Comparison of ENCODE assay signal across 30 cellular contexts in genomic region chr2:201171259-201171814, GRCh38. TPM values are rescaled to one million over a fixed set of nuclear protein-coding genes. Genes with fewer than 3 reads are reported as not detected.
DNase-seq lines count a peak whose midpoint lies in the region; ATAC-seq, FAIRE-seq and TF ChIP-seq lines count a peak whose summit lies in the region.
"Had no signal": no experiment of that assay in that cellular context is flagged by ENCODE, and none has a peak within 500 bp of the region (broad histone marks: within the 10 kb centered on the region; RNA-seq: fewer than 3 reads in every experiment).

No MANE protein-coding gene starts in this region.

- 81% methylated on average over 6 of the region's 6 CpGs for WGBS in HepG2 (ENCODE audit: low lambda C conversion rate)

- H3K36me3 ChIP-seq in HepG2 (replicated peaks in 1 of 2; ENCODE audit: control insufficient read depth in 1 of 2, insufficient read depth in 2 of 2, low read length in 2 of 2), result no peaks in the 10 kb centered on the region
- H3K36me3 ChIP-seq: cardiac muscle cell, pancreas had no signal

- POLR2A ChIA-PET in HepG2 (lab: Yijun Ruan, JAX), result interaction anchor here (0.7 to 1.1 kb wide), 2 partner anchors 19 to 207 kb away, joined by 3 read pairs; partner anchors contain the start of gene ORC2

- TF ChIP-seq EP300 in HepG2 (IDR thresholded peaks at IDR 0.05; ENCODE audit: low read depth in 2 of 2, low read length in 2 of 2) (no peak), HepG2 (CRISPR knock-in tag; IDR thresholded peaks at IDR 0.05; ENCODE audit: borderline replicate concordance) (no peak)

- DNase-seq in NCI-H2029 (lab: John Stamatoyannopoulos, UW) (peak; percentile 22), NCI-H2029 treated with DMSO at 0.1 percent for 48 hours (lab: John Stamatoyannopoulos, UW) (no peak), GM12892 (ENCODE audit: insufficient read length) (no peak), choroid plexus epithelial cell (ENCODE audit: low read depth) (peak; percentile 54), HepG2 (ENCODE audit: low spot score) (no peak)
- DNase-seq: activated CD4-positive, alpha-beta T cell treated with anti-CD3 and anti-CD28 coated beads, Interleukin-2, amount 50 U/mL, for 48 hours; aorta; CD4-positive, CD25-positive, alpha-beta regulatory T cell; cortex of kidney; glutamatergic neuron; islet precursor cell; KBM-7; MM.1S; NCI-H2227 treated with DMSO at 0.1 percent for 48 hours; NCI-H82; pancreas; stimulated activated CD4-positive, alpha-beta T cell treated with anti-CD3 and anti-CD28 coated beads, Interleukin-1b, Interleukin-23, amount 100 ng/mL, for 48 hours; stimulated activated CD8-positive, alpha-beta memory T cell treated with anti-CD3 and anti-CD28 coated beads, Interleukin-4, amount 100 ng/mL, for 48 hours; transverse colon had no signal

- H4K20me1 ChIP-seq in HepG2 (ENCODE audit: insufficient read depth, low read length), result no peaks in the 10 kb centered on the region

- no peaks in the 10 kb centered on the region for H3K79me2 ChIP-seq in HepG2 (ENCODE audit: insufficient read depth, low read length)

- peaks cover 11% of the 10 kb centered on the region for H3K4me1 ChIP-seq in HepG2 (ENCODE audit: insufficient read depth, low read length)

- ATAC-seq in HepG2 (peak; percentile 15; the same call in 1 of the 3 replicates), GM19467 (IDR thresholded peaks at IDR 0.05; ENCODE audit: unreplicated experiment) (no peak), GM19395 (IDR thresholded peaks at IDR 0.05; ENCODE audit: unreplicated experiment) (no peak), HG03460 (IDR thresholded peaks at IDR 0.05; ENCODE audit: unreplicated experiment) (no peak)
- ATAC-seq: activated T-helper 17 cell treated with anti-CD3 and anti-CD28 coated beads, Interleukin-2, amount 50 U/mL, for 72 hours; pancreas had no signal

- BruUV-seq in HepG2 (replicated peaks; lab: Mats Ljungman, UMichigan), result no TSS peak

- H3K27me3 ChIP-seq in HepG2 (ENCODE audit: control insufficient read depth in 1 of 2, insufficient read depth in 2 of 2, low read length in 2 of 2), result no peaks in the 10 kb centered on the region
- H3K27me3 ChIP-seq: cardiac muscle cell, pancreas, right atrium auricular region, transverse colon had no signal

- no peak overlapping the region for H2AFZ ChIP-seq in HepG2 (ENCODE audit: low read length)

- peak; percentile 36; the same call in 1 of the 2 replicates for TF ChIP-seq POLR2A in GM12892 (IDR thresholded peaks at IDR 0.05; ENCODE audit: low read depth, low read length)
- TF ChIP-seq POLR2A in HepG2 (IDR thresholded peaks at IDR 0.05; ENCODE audit: insufficient read depth in 1 of 2, low read depth in 2 of 2, low read length in 2 of 2), result no peak

- no peak overlapping the region for H3K9ac ChIP-seq in HepG2 (ENCODE audit: insufficient read depth, low read depth, low read length)

- TF ChIP-seq RAD21 in HepG2 (CRISPR knock-in tag; IDR thresholded peaks at IDR 0.05), result no peak

- H3K9me3 ChIP-seq in HepG2 (ENCODE audit: low read length), result no peaks in the 10 kb centered on the region
- H3K9me3 ChIP-seq: pancreas, transverse colon had no signal

- H3K4me2 ChIP-seq in HepG2 (ENCODE audit: low read depth, low read length), result no peak overlapping the region
- H3K4me2 ChIP-seq: smooth muscle cell had no signal

- no peak overlapping the region for H3K27ac ChIP-seq in HepG2 (ENCODE audit: extremely low read length, insufficient read depth, low read length)
- H3K27ac ChIP-seq: cardiac muscle cell, pancreas, right atrium auricular region, SK-N-MC, transverse colon had no signal

- H3K4me3 ChIP-seq in choroid plexus epithelial cell (ENCODE audit: low read depth, low read length) (no peak overlapping the region), HepG2 (replicated peaks in 1 of 3; ENCODE audit: insufficient read depth in 1 of 3, low read depth in 2 of 3, low read length in 3 of 3) (no peak overlapping the region)
- H3K4me3 ChIP-seq: cardiac muscle cell, pancreas, right atrium auricular region, SK-N-MC, smooth muscle cell, transverse colon had no signal

- intact Hi-C loops in HepG2 (cut with micrococcal nuclease; ENCODE audit: unreplicated experiment), result no loop called here

- in situ Hi-C loops in HepG2 (cut with HindIII; ENCODE audit: extremely low pct_ligation_motif_present, low pct_unique_long_range_greater_than_20kb), result no loop called here

- CTCF ChIA-PET in HepG2 (lab: Yijun Ruan, JAX; ENCODE audit: low intra/inter-chr PET ratio, low total read pairs), result no interaction called here

- TF ChIP-seq CTCF in choroid plexus epithelial cell (conservative IDR thresholded peaks at IDR 0.05; ENCODE audit: low read depth, low read length) (no peak), HepG2 (CRISPR knock-in tag; IDR thresholded peaks at IDR 0.05) (no peak)

- FAIRE-seq in GM12892 (lab: Jason Lieb, UNC) (no peak), HepG2 (lab: Jason Lieb, UNC) (no peak)
- FAIRE-seq: A204.1, endometrium, H54, pancreas had no signal

TF ChIP-seq in HepG2, 621 proteins besides CTCF, POLR2A, EP300 and RAD21:
- TF ChIP-seq POLR2G (IDR thresholded peaks at IDR 0.05; ENCODE audit: low read depth, low read length) (peak; percentile 37), MTF2 (CRISPR knock-in tag; IDR thresholded peaks at IDR 0.05; ENCODE audit: borderline replicate concordance) (no peak), ZNF329 (CRISPR knock-in tag; IDR thresholded peaks at IDR 0.05; ENCODE audit: low read depth) (no peak)

RNA-seq across cellular contexts. Expression of gene CASP10, which starts 11.6 kb away (rescaled TPM):
- 7.7 TPM for polyA plus RNA-seq in GM12892 (2012; ENCODE audit: missing spikeins)
- 22.2 and 31.1 TPM in 2 replicates for total RNA-seq in HepG2 (2016; rRNA removed; fragmentation: Illumina TruSeq; extraction: Trizol)
- 1.6 and 2.2 TPM in 2 replicates for total RNA-seq in HepG2 (2016; cell fraction: cytosol; rRNA removed; fragmentation: Illumina TruSeq; extraction: Trizol; ENCODE audit: low read depth)
- total RNA-seq in HepG2 (2016; cell fraction: insoluble cytoplasmic fraction; rRNA removed; fragmentation: Illumina TruSeq; extraction: Trizol), result 22.9 and 30.3 TPM in 2 replicates
- 6.6 and 8.3 TPM in 2 replicates for total RNA-seq in HepG2 (2016; cell fraction: membrane; rRNA removed; fragmentation: Illumina TruSeq; extraction: Trizol)
- 26.9 and 27.1 TPM in 2 replicates for total RNA-seq in HepG2 (2016; cell fraction: nucleus; rRNA removed; fragmentation: Illumina TruSeq; extraction: Trizol)
- polyA plus RNA-seq in HepG2 (2011; rRNA removed), result 23.8 and 25.1 TPM in 2 replicates
- 12.7 and 16.6 TPM in 2 replicates for polyA plus RNA-seq in HepG2 (2011; cell fraction: cytosol; rRNA removed)
- polyA plus RNA-seq in HepG2 (2011; cell fraction: nucleus; rRNA removed), result 24.5 and 34.7 TPM in 2 replicates
- polyA plus RNA-seq in HepG2 (2012), result 11.2 and 17.0 TPM in 2 replicates
- polyA plus RNA-seq in HepG2 (2016; cell fraction: cytosol; fragmentation: Illumina TruSeq; extraction: Trizol; ENCODE audit: low read depth), result 0.84 and 1.2 TPM in 2 replicates
- 14.4 and 15.3 TPM in 2 replicates for polyA plus RNA-seq in HepG2 (2016; cell fraction: insoluble cytoplasmic fraction; fragmentation: Illumina TruSeq; extraction: Trizol; ENCODE audit: low read depth)
- 1.9 and 2.2 TPM in 2 replicates for polyA plus RNA-seq in HepG2 (2016; cell fraction: membrane; fragmentation: Illumina TruSeq; extraction: Trizol; ENCODE audit: low read depth)
- 20.1 and 22.5 TPM in 2 replicates for polyA plus RNA-seq in HepG2 (2016; cell fraction: nucleus; fragmentation: Illumina TruSeq; extraction: Trizol; ENCODE audit: insufficient read depth, low read depth)
- 7.9 and 31.1 TPM in 2 replicates for polyA minus RNA-seq in HepG2 (2011; rRNA and poly(A)+ RNA removed; ENCODE audit: low replicate concordance)
- polyA minus RNA-seq in HepG2 (2011; cell fraction: cytosol; rRNA and poly(A)+ RNA removed), result 14.6 and 20.1 TPM in 2 replicates
- polyA minus RNA-seq in HepG2 (2011; cell fraction: nucleus; rRNA and poly(A)+ RNA removed), result 47.4 and 79.1 TPM in 2 replicates

RNA-seq across cellular contexts. Expression of gene CFLAR, which starts 55.4 kb away (rescaled TPM):
- polyA plus RNA-seq in GM12892 (2012; ENCODE audit: missing spikeins), result 246 TPM
- total RNA-seq in HepG2 (2016; rRNA removed; fragmentation: Illumina TruSeq; extraction: Trizol), result 92.1 and 109 TPM in 2 replicates
- 30.7 and 32.1 TPM in 2 replicates for total RNA-seq in HepG2 (2016; cell fraction: cytosol; rRNA removed; fragmentation: Illumina TruSeq; extraction: Trizol; ENCODE audit: low read depth)
- 93.7 and 102 TPM in 2 replicates for total RNA-seq in HepG2 (2016; cell fraction: insoluble cytoplasmic fraction; rRNA removed; fragmentation: Illumina TruSeq; extraction: Trizol)
- 40.1 and 45.4 TPM in 2 replicates for total RNA-seq in HepG2 (2016; cell fraction: membrane; rRNA removed; fragmentation: Illumina TruSeq; extraction: Trizol)
- 117 and 122 TPM in 2 replicates for total RNA-seq in HepG2 (2016; cell fraction: nucleus; rRNA removed; fragmentation: Illumina TruSeq; extraction: Trizol)
- 37.3 and 43.8 TPM in 2 replicates for polyA plus RNA-seq in HepG2 (2011; rRNA removed)
- polyA plus RNA-seq in HepG2 (2011; cell fraction: cytosol; rRNA removed), result 20.7 and 26.9 TPM in 2 replicates
- polyA plus RNA-seq in HepG2 (2011; cell fraction: nucleus; rRNA removed), result 67.5 and 77.8 TPM in 2 replicates
- 46.4 and 55.2 TPM in 2 replicates for polyA plus RNA-seq in HepG2 (2012)
- polyA plus RNA-seq in HepG2 (2016; cell fraction: cytosol; fragmentation: Illumina TruSeq; extraction: Trizol; ENCODE audit: low read depth), result 12.3 and 18.6 TPM in 2 replicates
- 85.8 and 89.0 TPM in 2 replicates for polyA plus RNA-seq in HepG2 (2016; cell fraction: insoluble cytoplasmic fraction; fragmentation: Illumina TruSeq; extraction: Trizol; ENCODE audit: low read depth)
- 27.6 and 32.5 TPM in 2 replicates for polyA plus RNA-seq in HepG2 (2016; cell fraction: membrane; fragmentation: Illumina TruSeq; extraction: Trizol; ENCODE audit: low read depth)
- 97.6 and 113 TPM in 2 replicates for polyA plus RNA-seq in HepG2 (2016; cell fraction: nucleus; fragmentation: Illumina TruSeq; extraction: Trizol; ENCODE audit: insufficient read depth, low read depth)
- polyA minus RNA-seq in HepG2 (2011; rRNA and poly(A)+ RNA removed; ENCODE audit: low replicate concordance), result 26.0 and 106 TPM in 2 replicates
- polyA minus RNA-seq in HepG2 (2011; cell fraction: cytosol; rRNA and poly(A)+ RNA removed), result 21.5 and 23.9 TPM in 2 replicates
- 213 and 290 TPM in 2 replicates for polyA minus RNA-seq in HepG2 (2011; cell fraction: nucleus; rRNA and poly(A)+ RNA removed)

Comparison
In these comparisons a context has a peak if more than half of its experiments do, and no peak if none do; other contexts are left out.
1. DNase-seq: peak in NCI-H2029 (single experiment) and choroid plexus epithelial cell (single experiment); none in NCI-H2029 treated with DMSO at 0.1 percent for 48 hours (single experiment), GM12892 (single experiment) and HepG2 (single experiment).